ENCODE assay signal across 21 cellular contexts in genomic region chr5:85709728-85710127, GRCh38.
"Had no signal": no experiment of that assay in that cellular context is flagged by ENCODE, and none has a peak within 500 bp of the region (broad histone marks: within the 10 kb centered on the region; RNA-seq: fewer than 3 reads in every experiment).

No MANE protein-coding gene starts in this region.

- H3K4me3 ChIP-seq: PC-9, Peyer's patch, SJCRH30 had no signal

- H3K27me3 ChIP-seq: Peyer's patch, SJCRH30 had no signal

- ATAC-seq: Right ventricle myocardium inferior had no signal

- H3K9me3 ChIP-seq: Peyer's patch, SJCRH30 had no signal

- H3K4me2 ChIP-seq: PC-9 had no signal

- DNase-seq: KBM-7, MV-4-11, NCI-H1048, NCI-H1105, NCI-H1417, NCI-H1436 treated with DMSO at 0.1 percent for 48 hours, NCI-H1694, NCI-H187 treated with DMSO at 0.1 percent for 48 hours, NCI-H2029 treated with DMSO at 0.1 percent for 48 hours, NCI-H2171 treated with DMSO at 0.1 percent for 48 hours, NCI-H2227 treated with DMSO at 0.1 percent for 48 hours, NCI-H524, NCI-H526 treated with DMSO at 0.1 percent for 48 hours, NCI-H774, OCI-M1, PC-9, Peyer's patch, SHP77 treated with DMSO at 0.1 percent for 48 hours, SJCRH30 had no signal

- H2AFZ ChIP-seq: PC-9 had no signal

- H3K27ac ChIP-seq: HL-60, PC-9, Peyer's patch, SJCRH30 had no signal

- H3K4me1 ChIP-seq: Peyer's patch, SJCRH30 had no signal

- H3K36me3 ChIP-seq: Peyer's patch, SJCRH30 had no signal
